Comparison of ENCODE assay signal across 8 cellular contexts in genomic region chr2:3518496-3519254, GRCh38. TPM values are rescaled to one million over a fixed set of nuclear protein-coding genes. Genes with fewer than 3 reads are reported as not detected.
DNase-seq lines count a peak whose midpoint lies in the region; ATAC-seq and TF ChIP-seq lines count a peak whose summit lies in the region.

No MANE protein-coding gene starts in this region.

- H3K36me3 Mint-ChIP-seq in GM23338 (ENCODE audit: low read depth): peaks cover 21% of the 10 kb centered on the region
- H3K36me3 Mint-ChIP-seq in activated T-helper 17 cell treated with anti-CD3 and anti-CD28 coated beads, Interleukin-2, amount 50 U/mL, for 72 hours (ENCODE audit: low read depth): peaks cover 16% of the 10 kb centered on the region
- H3K36me3 Mint-ChIP-seq in natural killer cell: peaks cover 10% of the 10 kb centered on the region

- H3K4me2 ChIP-seq in DOHH2 (ENCODE audit: low read length) (peak overlapping the region; percentile 99), GM23338 (peak overlapping the region; percentile 87)

- H3K27ac Mint-ChIP-seq in GM23338 (peak overlapping the region; percentile 89), natural killer cell (peak overlapping the region; percentile 77 to 95)
- peak overlapping the region; percentile 90 for H3K27ac Mint-ChIP-seq in activated T-helper 17 cell treated with anti-CD3 and anti-CD28 coated beads, Interleukin-2, amount 50 U/mL, for 72 hours

- peak overlapping the region; percentile 74 for H3K4me3 Mint-ChIP-seq in GM23338
- peak overlapping the region; percentile 84 for H3K4me3 Mint-ChIP-seq in activated T-helper 17 cell treated with anti-CD3 and anti-CD28 coated beads, Interleukin-2, amount 50 U/mL, for 72 hours
- peak overlapping the region; percentile 92 for H3K4me3 Mint-ChIP-seq in natural killer cell

- no peak overlapping the region for H2AFZ ChIP-seq in GM23338

- peak overlapping the region; percentile 59 for H3K27ac ChIP-seq in DOHH2 (ENCODE audit: low read depth, low read length)
- peak overlapping the region; percentile 93 for H3K27ac ChIP-seq in GM23338 (ENCODE audit: low read depth)

- H3K4me3 ChIP-seq in DOHH2 (ENCODE audit: low read length) (peak overlapping the region; percentile 96), GM23338 (peak overlapping the region; percentile 64)

- H3K36me3 ChIP-seq in DOHH2 (ENCODE audit: control insufficient read depth, low read length) (peaks cover 31% of the 10 kb centered on the region), GM23338 (ENCODE audit: insufficient read depth) (no peaks in the 10 kb centered on the region)

- no peaks in the 10 kb centered on the region for H4K20me1 ChIP-seq in DOHH2 (ENCODE audit: control insufficient read depth, insufficient read depth, low read depth, low read length)
- H4K20me1 ChIP-seq in GM23338 (replicated peaks; ENCODE audit: insufficient read depth): no peaks in the 10 kb centered on the region

- H3K9me3 Mint-ChIP-seq in GM23338 (peaks cover 10% of the 10 kb centered on the region; the same call in 2 of the 3 replicates), natural killer cell (peaks cover 0 to 6% of the 10 kb centered on the region in 2 donors)
- H3K9me3 Mint-ChIP-seq in activated T-helper 17 cell treated with anti-CD3 and anti-CD28 coated beads, Interleukin-2, amount 50 U/mL, for 72 hours: peaks cover 4% of the 10 kb centered on the region

- TF ChIP-seq CTCF in DOHH2 (IDR thresholded peaks at IDR 0.05; ENCODE audit: low read depth, low read length, poor library complexity, severe bottlenecking): no peak
- no peak for TF ChIP-seq CTCF in GM23338 (conservative IDR thresholded peaks at IDR 0.05; ENCODE audit: low read depth in 2 of 2)
- TF ChIP-seq CTCF in natural killer cell (IDR thresholded peaks at IDR 0.05): no peak

- 0 out of 2 replicates have a peak, but pooled peaks cover 3% of the 10 kb centered on the region for H3F3A ChIP-seq in DOHH2 (ENCODE audit: control insufficient read depth, insufficient read depth)
- H3F3A ChIP-seq in GM23338 (replicated peaks; ENCODE audit: low read depth): 0 out of 2 replicates have a peak, but pooled peaks cover 8% of the 10 kb centered on the region

- peaks cover 18% of the 10 kb centered on the region for H3K27me3 Mint-ChIP-seq in GM23338 (ENCODE audit: insufficient read depth, low read depth, poor library complexity)
- no peaks in the 10 kb centered on the region for H3K27me3 Mint-ChIP-seq in activated T-helper 17 cell treated with anti-CD3 and anti-CD28 coated beads, Interleukin-2, amount 50 U/mL, for 72 hours
- no peaks in the 10 kb centered on the region for H3K27me3 Mint-ChIP-seq in natural killer cell (ENCODE audit: low read depth in 2 of 2)

- peaks cover 4% of the 10 kb centered on the region; the same call in 1 of the 2 replicates for H3K9me3 ChIP-seq in DOHH2 (ENCODE audit: control insufficient read depth, insufficient read depth, low read length)

- H3K9me2 ChIP-seq in DOHH2 (replicated peaks; ENCODE audit: control insufficient read depth, low read length) (no peaks in the 10 kb centered on the region), GM23338 (ENCODE audit: insufficient read depth) (no peaks in the 10 kb centered on the region)

- H3K79me2 ChIP-seq in DOHH2 (ENCODE audit: control insufficient read depth, low read length) (peaks cover 43% of the 10 kb centered on the region), GM23338 (replicated peaks; ENCODE audit: insufficient read depth) (peaks cover 23% of the 10 kb centered on the region)

- H3K4me1 Mint-ChIP-seq in GM23338: peaks cover 23% of the 10 kb centered on the region
- peaks cover 18% of the 10 kb centered on the region for H3K4me1 Mint-ChIP-seq in activated T-helper 17 cell treated with anti-CD3 and anti-CD28 coated beads, Interleukin-2, amount 50 U/mL, for 72 hours
- H3K4me1 Mint-ChIP-seq in natural killer cell: peaks cover 25 to 33% of the 10 kb centered on the region in 2 donors

- DNase-seq in GM23338 (ENCODE audit: low spot score) (peak; percentile 96), Kasumi-1 (lab: John Stamatoyannopoulos, UW) (peak; percentile 87 to 90), RKO (ENCODE audit: low spot score) (peak; percentile 96), fibroblast of peridontal ligament (ENCODE audit: extremely low read depth) (peak; percentile 96), natural killer cell (peak; percentile 98)
- DNase-seq in stimulated activated naive CD4-positive, alpha-beta T cell (lab: John Stamatoyannopoulos, UW): peak; percentile 95 to 99 (median 98)

- ATAC-seq in GM23338: peak; percentile 60
- peak; percentile 78 for ATAC-seq in activated T-helper 17 cell treated with anti-CD3 and anti-CD28 coated beads, Interleukin-2, amount 50 U/mL, for 72 hours (replicated peaks)
- ATAC-seq in natural killer cell: peak; percentile 80 to 89 (median 81)

- H3K4me1 ChIP-seq in DOHH2 (ENCODE audit: control insufficient read depth, low read length) (peaks cover 38% of the 10 kb centered on the region), GM23338 (ENCODE audit: insufficient read depth) (0 out of 2 replicates have a peak, but pooled peaks cover 6% of the 10 kb centered on the region)

- no peaks in the 10 kb centered on the region for H3K27me3 ChIP-seq in DOHH2 (ENCODE audit: control insufficient read depth, low read length)
- H3K27me3 ChIP-seq in GM23338 (ENCODE audit: insufficient read depth): 0 out of 2 replicates have a peak, but pooled peaks cover 5% of the 10 kb centered on the region

- intact Hi-C loops in natural killer cell (cut with micrococcal nuclease): loop anchor here (1.0 kb wide), 3 partner anchors 40 to 141 kb away; partner anchors contain the start of genes EIPR1, RNASEH1 and RPS7

TF ChIP-seq in GM23338, 12 proteins besides CTCF, POLR2A, EP300 and RAD21:
- TF ChIP-seq POLR2AphosphoS5 (IDR thresholded peaks at IDR 0.05; ENCODE audit: low read depth): peak; percentile 82
- TF ChIP-seq, protein P1, sequence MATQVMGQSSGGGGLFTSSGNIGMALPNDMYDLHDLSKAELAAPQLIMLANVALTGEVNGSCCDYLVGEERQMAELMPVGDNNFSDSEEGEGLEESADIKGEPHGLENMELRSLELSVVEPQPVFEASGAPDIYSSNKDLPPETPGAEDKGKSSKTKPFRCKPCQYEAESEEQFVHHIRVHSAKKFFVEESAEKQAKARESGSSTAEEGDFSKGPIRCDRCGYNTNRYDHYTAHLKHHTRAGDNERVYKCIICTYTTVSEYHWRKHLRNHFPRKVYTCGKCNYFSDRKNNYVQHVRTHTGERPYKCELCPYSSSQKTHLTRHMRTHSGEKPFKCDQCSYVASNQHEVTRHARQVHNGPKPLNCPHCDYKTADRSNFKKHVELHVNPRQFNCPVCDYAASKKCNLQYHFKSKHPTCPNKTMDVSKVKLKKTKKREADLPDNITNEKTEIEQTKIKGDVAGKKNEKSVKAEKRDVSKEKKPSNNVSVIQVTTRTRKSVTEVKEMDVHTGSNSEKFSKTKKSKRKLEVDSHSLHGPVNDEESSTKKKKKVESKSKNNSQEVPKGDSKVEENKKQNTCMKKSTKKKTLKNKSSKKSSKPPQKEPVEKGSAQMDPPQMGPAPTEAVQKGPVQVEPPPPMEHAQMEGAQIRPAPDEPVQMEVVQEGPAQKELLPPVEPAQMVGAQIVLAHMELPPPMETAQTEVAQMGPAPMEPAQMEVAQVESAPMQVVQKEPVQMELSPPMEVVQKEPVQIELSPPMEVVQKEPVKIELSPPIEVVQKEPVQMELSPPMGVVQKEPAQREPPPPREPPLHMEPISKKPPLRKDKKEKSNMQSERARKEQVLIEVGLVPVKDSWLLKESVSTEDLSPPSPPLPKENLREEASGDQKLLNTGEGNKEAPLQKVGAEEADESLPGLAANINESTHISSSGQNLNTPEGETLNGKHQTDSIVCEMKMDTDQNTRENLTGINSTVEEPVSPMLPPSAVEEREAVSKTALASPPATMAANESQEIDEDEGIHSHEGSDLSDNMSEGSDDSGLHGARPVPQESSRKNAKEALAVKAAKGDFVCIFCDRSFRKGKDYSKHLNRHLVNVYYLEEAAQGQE (IDR thresholded peaks at IDR 0.05; ENCODE audit: unreplicated experiment): no peak

RNA-seq across cellular contexts. Expression of gene ADI1, which starts 0.7 kb away (rescaled TPM):
- total RNA-seq in GM23338 (2014; rRNA removed; shearing (Covaris generic)): 16.3 and 17.3 TPM in 2 replicates
- polyA plus RNA-seq in GM23338 (2016; fragmentation: Nextera tagmentation; extraction: Ambion mirVana): 31.9 and 34.1 TPM in 2 replicates
- 10 to 100 TPM; 25.8 to 26.0 TPM for total RNA-seq in activated T-helper 17 cell treated with anti-CD3 and anti-CD28 coated beads, Interleukin-2, amount 50 U/mL, for 72 hours
- total RNA-seq in natural killer cell: 10 to 100 TPM; 15.9 to 23.0 (median 17.4) TPM

RNA-seq across cellular contexts. Expression of gene RNASEH1, which starts 39.5 kb away (rescaled TPM):
- 33.2 and 42.0 TPM in 2 replicates for total RNA-seq in GM23338 (2014; rRNA removed; shearing (Covaris generic))
- 35.5 and 40.7 TPM in 2 replicates for polyA plus RNA-seq in GM23338 (2016; fragmentation: Nextera tagmentation; extraction: Ambion mirVana)
- total RNA-seq in activated T-helper 17 cell treated with anti-CD3 and anti-CD28 coated beads, Interleukin-2, amount 50 U/mL, for 72 hours: 10 to 100 TPM; 10.3 to 31.7 TPM
- total RNA-seq in natural killer cell: 10 to 100 TPM; 25.6 to 30.6 (median 26.3) TPM

RNA-seq across cellular contexts. Expression of gene RPS7, which starts 56.4 kb away (rescaled TPM):
- 2,575 and 2,742 TPM in 2 replicates for total RNA-seq in GM23338 (2014; rRNA removed; shearing (Covaris generic))
- polyA plus RNA-seq in GM23338 (2016; fragmentation: Nextera tagmentation; extraction: Ambion mirVana): 2,161 and 2,244 TPM in 2 replicates
- total RNA-seq in activated T-helper 17 cell treated with anti-CD3 and anti-CD28 coated beads, Interleukin-2, amount 50 U/mL, for 72 hours: 1,000 to 10,000 TPM; 1,635 to 1,848 TPM
- total RNA-seq in natural killer cell: 1,000 to 10,000 TPM in 2 of 3 donors, 100 to 1,000 TPM in 1; 815 to 1,068 (median 1,001) TPM

Comparison
In these comparisons a context has a peak if more than half of its experiments do, and no peak if none do; other contexts are left out.
1. Peak in every context shown above with its lines: DNase-seq, ATAC-seq, H3K4me3 ChIP-seq and H3K27ac ChIP-seq.